14 cellular contexts compared by ENCODE assay signal in the genomic region with DNA sequence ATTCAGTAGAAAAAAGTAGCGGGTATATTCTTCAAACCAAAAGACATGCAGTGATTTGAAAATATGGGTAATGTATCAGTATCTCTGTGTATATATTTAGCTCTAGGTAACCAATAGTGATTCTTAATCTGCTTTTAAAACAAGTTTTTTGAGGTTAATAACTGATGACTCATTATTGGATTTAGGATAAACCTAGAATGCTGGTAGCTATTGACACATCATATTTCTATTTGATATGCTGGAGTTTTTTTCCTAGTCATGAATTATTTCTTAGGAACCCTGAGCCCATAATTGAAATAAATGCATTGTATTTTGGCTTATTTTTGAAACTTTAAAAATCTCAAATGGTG. TPM values are rescaled to one million over a fixed set of nuclear protein-coding genes. Genes with fewer than 3 reads are reported as not detected.
A peak's percentile ranks its signal among the peaks of the same experiment; 100 is the strongest.
DNase-seq lines count a peak whose midpoint lies in the region; ATAC-seq and TF ChIP-seq lines count a peak whose summit lies in the region.
"Had no signal": no experiment of that assay in that cellular context is flagged by ENCODE, and none has a peak within 500 bp of the region (broad histone marks: within the 10 kb centered on the region; RNA-seq: fewer than 3 reads in every experiment).

No MANE protein-coding gene starts in this region.

- H3K4me1 Mint-ChIP-seq in endothelial cell (ENCODE audit: unreplicated experiment), result peaks cover 7% of the 10 kb centered on the region

- H3K36me3 ChIP-seq in Panc1 (ENCODE audit: control insufficient read depth, insufficient read depth, low read length) (no peaks in the 10 kb centered on the region), colonic mucosa (no peaks in the 10 kb centered on the region), sigmoid colon (no peaks in the 10 kb centered on the region)

- TF ChIP-seq CTCF in Panc1 (IDR thresholded peaks at IDR 0.05) (no peak), colonic mucosa (IDR thresholded peaks at IDR 0.05) (no peak), sigmoid colon (IDR thresholded peaks at IDR 0.05) (no peak), endothelial cell (IDR thresholded peaks at IDR 0.05; ENCODE audit: unreplicated experiment) (no peak)

- no peaks in the 10 kb centered on the region for H3K27me3 ChIP-seq in Panc1 (ENCODE audit: control insufficient read depth, insufficient read depth, low read length)
- H3K27me3 ChIP-seq in colonic mucosa, result no peaks in the 10 kb centered on the region
- no peaks in the 10 kb centered on the region for H3K27me3 ChIP-seq in sigmoid colon

- POLR2A ChIA-PET in Panc1 (lab: Charles Lee), result no interaction called here

- no TSS peak for BruUV-seq in Panc1 (replicated peaks; lab: Mats Ljungman, UMichigan)

- no peak for TF ChIP-seq POLR2A in sigmoid colon (IDR thresholded peaks at IDR 0.05)

- 2% methylated on average over 1 of the region's 1 CpG for WGBS in sigmoid colon, 2 donors

- ATAC-seq in Panc1 (no peak), HG02642 (IDR thresholded peaks at IDR 0.05; ENCODE audit: poor library complexity, unreplicated experiment) (no peak)

- peaks cover 2% of the 10 kb centered on the region for H3K27me3 Mint-ChIP-seq in endothelial cell (ENCODE audit: unreplicated experiment)
- H3K27me3 Mint-ChIP-seq: CD8-positive, alpha-beta memory T cell had no signal

- H3K4me1 ChIP-seq in Panc1 (ENCODE audit: control insufficient read depth, insufficient read depth, low read length), result peaks cover 33% of the 10 kb centered on the region
- H3K4me1 ChIP-seq in colonic mucosa, result no peaks in the 10 kb centered on the region
- no peaks in the 10 kb centered on the region for H3K4me1 ChIP-seq in sigmoid colon

- CTCF ChIA-PET in Panc1 (lab: Charles Lee), result no interaction called here

- DNase-seq in ELR (ENCODE audit: low read depth) (peak; percentile 83), Panc1 (ENCODE audit: low read depth, low spot score) (no peak), colonic mucosa (no peak), sigmoid colon (no peak), endothelial cell (ENCODE audit: low spot score) (no peak), NCI-H1105 (lab: John Stamatoyannopoulos, UW) (no peak), UCSD-AML1 (lab: John Stamatoyannopoulos, UW; ENCODE audit: unreplicated experiment) (no peak)
- DNase-seq: activated T-cell treated with anti-CD3 and anti-CD28 coated beads, Interleukin-2, amount 50 U/mL, for 1 hour; caudate nucleus; CD8-positive, alpha-beta memory T cell; NCI-H2227 treated with DMSO at 0.1 percent for 48 hours; stimulated activated CD4-positive, alpha-beta T cell treated with anti-CD3 and anti-CD28 coated beads, Interleukin-1b, Interleukin-23, amount 100 ng/mL, for 48 hours; stimulated activated naive CD4-positive, alpha-beta T cell had no signal

- intact Hi-C loops in Panc1 (cut with micrococcal nuclease; ENCODE audit: unreplicated experiment) (no loop called here), colonic mucosa (cut with DNase I) (no loop called here), sigmoid colon (cut with DNase I) (no loop called here)

- no peak overlapping the region for H3K27ac Mint-ChIP-seq in endothelial cell (ENCODE audit: unreplicated experiment)

- H3K36me3 Mint-ChIP-seq in endothelial cell (ENCODE audit: low read depth, unreplicated experiment), result no peaks in the 10 kb centered on the region
- H3K36me3 Mint-ChIP-seq: CD8-positive, alpha-beta memory T cell had no signal

- in situ Hi-C loops in Panc1 (cut with HindIII; ENCODE audit: low pct_unique_long_range_greater_than_20kb, low sequenced_read_pairs), result no loop called here

- no peak overlapping the region for H3K4me3 ChIP-seq in Panc1 (ENCODE audit: low read depth in 2 of 2, low read length in 2 of 2)
- H3K4me3 ChIP-seq in colonic mucosa, result no peak overlapping the region
- H3K4me3 ChIP-seq in sigmoid colon, result no peak overlapping the region

- no peak for TF ChIP-seq EP300 in sigmoid colon (IDR thresholded peaks at IDR 0.05)

- no peak overlapping the region for H3K9ac ChIP-seq in colonic mucosa (ENCODE audit: low read depth in 2 of 2, low read length in 2 of 2)

- H3K27ac ChIP-seq in Panc1 (ENCODE audit: low read length) (peak overlapping the region; percentile 90), colonic mucosa (peak overlapping the region; percentile 50), sigmoid colon (peak overlapping the region in 3 of 4 donors; percentile 9 to 39 (median 28))

- H3K9me3 Mint-ChIP-seq in endothelial cell (ENCODE audit: unreplicated experiment), result no peaks in the 10 kb centered on the region
- H3K9me3 Mint-ChIP-seq: CD8-positive, alpha-beta memory T cell had no signal

- no peak overlapping the region for H3K4me3 Mint-ChIP-seq in endothelial cell (ENCODE audit: unreplicated experiment)

- no peaks in the 10 kb centered on the region for H3K9me3 ChIP-seq in Panc1 (ENCODE audit: control insufficient read depth, insufficient read depth, low read depth, low read length)
- no peaks in the 10 kb centered on the region for H3K9me3 ChIP-seq in colonic mucosa
- H3K9me3 ChIP-seq in sigmoid colon, result no peaks in the 10 kb centered on the region

RNA-seq across cellular contexts. Expression of gene ARF6, which starts 15.5 kb away (rescaled TPM):
- total RNA-seq in Panc1 (2021; ENCODE audit: unreplicated experiment) (63.2 TPM), colonic mucosa (100 to 1,000 TPM; 136 to 161 TPM), sigmoid colon (10 to 100 TPM; 33.8 to 45.6 (median 39.4) TPM), endothelial cell (ENCODE audit: unreplicated experiment) (55.3 TPM)
- polyA plus RNA-seq in Panc1 (2012; ENCODE audit: insufficient read length), result 51.1 TPM
- 100 to 1,000 TPM in 1 of 3 donors, 10 to 100 TPM in 2; 81.9 to 117 (median 90.7) TPM for polyA plus RNA-seq in sigmoid colon

RNA-seq across cellular contexts. Expression of gene NEMF, which starts 55.8 kb away (rescaled TPM):
- total RNA-seq in Panc1 (2021; ENCODE audit: unreplicated experiment), result 38.3 TPM
- 17.4 TPM for polyA plus RNA-seq in Panc1 (2012; ENCODE audit: insufficient read length)
- total RNA-seq in colonic mucosa, result 10 to 100 TPM; 52.8 to 56.7 TPM
- total RNA-seq in sigmoid colon, result 100 to 1,000 TPM in 1 of 4 donors, 10 to 100 TPM in 3; 73.7 to 121 (median 79.0) TPM
- 10 to 100 TPM; 18.0 to 25.0 (median 21.6) TPM for polyA plus RNA-seq in sigmoid colon
- 55.5 TPM for total RNA-seq in endothelial cell (ENCODE audit: unreplicated experiment)

Comparison
In these comparisons a context has a peak if more than half of its experiments do, and no peak if none do; other contexts are left out.
1. H3K27ac ChIP-seq: peak in every context shown above with its lines; median percentile 90 in Panc1; 50 in colonic mucosa; 28 in sigmoid colon.